In genomic region chr6:62681108-62681507, GRCh38 we compare ENCODE assay signal across 6 cellular contexts.
"Had no signal": no experiment of that assay in that cellular context is flagged by ENCODE, and none has a peak within 500 bp of the region (broad histone marks: within the 10 kb centered on the region; RNA-seq: fewer than 3 reads in every experiment).

No MANE protein-coding gene starts in this region.

- H3K4me3 ChIP-seq: GM23248 had no signal

- H2AFZ ChIP-seq: GM23248 had no signal

- H3K27ac ChIP-seq: GM23248, HL-60 had no signal

- DNase-seq: GM23248, GOT3, H9, HCEC 1CT, KG1 had no signal

- H3K9ac ChIP-seq: GM23248 had no signal
